10 cellular contexts compared by ENCODE assay signal in the genomic region with DNA sequence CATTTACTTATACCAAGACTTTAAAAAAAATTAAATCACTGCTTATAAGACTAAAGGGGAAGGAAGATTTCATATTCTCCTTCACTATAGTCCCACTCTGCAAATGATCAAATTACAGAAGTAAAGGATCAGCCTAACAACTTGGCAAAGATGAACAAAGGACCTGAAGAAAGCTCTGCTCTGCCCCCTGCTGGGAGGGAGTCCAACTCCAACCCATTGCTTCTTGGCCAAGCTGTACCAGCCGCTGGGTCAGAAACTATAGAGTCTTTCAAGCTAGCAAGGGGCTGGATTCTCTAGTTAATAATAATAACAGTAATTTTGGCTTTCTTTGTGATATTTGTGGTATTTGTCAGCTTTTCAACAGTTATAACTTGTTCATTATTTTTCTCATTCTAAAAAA.
DNase-seq lines count a peak whose midpoint lies in the region; ATAC-seq, FAIRE-seq and TF ChIP-seq lines count a peak whose summit lies in the region.
"Had no signal": no experiment of that assay in that cellular context is flagged by ENCODE, and none has a peak within 500 bp of the region (broad histone marks: within the 10 kb centered on the region; RNA-seq: fewer than 3 reads in every experiment).

No MANE protein-coding gene starts in this region.

- H3K36me3 ChIP-seq in bronchial epithelial cell (ENCODE audit: control insufficient read depth, insufficient read depth, low read length) (no peaks in the 10 kb centered on the region), suprapubic skin (no peaks in the 10 kb centered on the region)
- H3K36me3 ChIP-seq: SJSA1 had no signal

- no peak overlapping the region for H3K27ac ChIP-seq in suprapubic skin
- H3K27ac ChIP-seq: SJSA1 had no signal

- no peaks in the 10 kb centered on the region for H3K4me1 ChIP-seq in suprapubic skin
- H3K4me1 ChIP-seq: SJSA1 had no signal

- 66% methylated on average over 1 of the region's 1 CpG for WGBS in suprapubic skin

- TF ChIP-seq EP300 in suprapubic skin (IDR thresholded peaks at IDR 0.05): no peak

- peak; percentile 84 for TF ChIP-seq CTCF in NB4 (IDR thresholded peaks at IDR 0.05; ENCODE audit: low read depth, low read length)
- peak; percentile 61 for TF ChIP-seq CTCF in bronchial epithelial cell (IDR thresholded peaks at IDR 0.05; ENCODE audit: insufficient read depth, low read length, severe bottlenecking)
- peak in 1 of 2 donors; percentile 37 for TF ChIP-seq CTCF in suprapubic skin (IDR thresholded peaks at IDR 0.05)

- H3K4me3 ChIP-seq in NB4 (ENCODE audit: low read depth, low read length) (no peak overlapping the region), bronchial epithelial cell (ENCODE audit: low read depth, low read length) (no peak overlapping the region), suprapubic skin (no peak overlapping the region)
- H3K4me3 ChIP-seq: lung, SJSA1 had no signal

- H3K27me3 ChIP-seq in bronchial epithelial cell (ENCODE audit: control insufficient read depth, insufficient read depth, low read length): no peaks in the 10 kb centered on the region
- H3K27me3 ChIP-seq in suprapubic skin: no peaks in the 10 kb centered on the region
- H3K27me3 ChIP-seq: SJSA1 had no signal

- ATAC-seq in GM19463 (IDR thresholded peaks at IDR 0.05; ENCODE audit: unreplicated experiment): peak; percentile 69

- peak; percentile 59 for DNase-seq in DMS53 (lab: John Stamatoyannopoulos, UW)
- peak; percentile 62 for DNase-seq in NB4 (ENCODE audit: low read depth)
- DNase-seq in bronchial epithelial cell (ENCODE audit: low read depth): peak; percentile 18
- DNase-seq in mucosa of gallbladder (ENCODE audit: low spot score): peak; percentile 19
- no peak for DNase-seq in ureter (ENCODE audit: low spot score)
- DNase-seq in AG08396 (ENCODE audit: low spot score): no peak
- DNase-seq in suprapubic skin (ENCODE audit: low spot score in 2 of 2): no peak

- H3K9me3 ChIP-seq in suprapubic skin: no peaks in the 10 kb centered on the region
- H3K9me3 ChIP-seq: SJSA1 had no signal

- FAIRE-seq in bronchial epithelial cell (lab: Jason Lieb, UNC): no peak

- TF ChIP-seq POLR2A in NB4 (IDR thresholded peaks at IDR 0.05; ENCODE audit: extremely low read depth, insufficient read length): no peak
- no peak for TF ChIP-seq POLR2A in suprapubic skin (IDR thresholded peaks at IDR 0.05)

Comparison
In these comparisons a context has a peak if more than half of its experiments do, and no peak if none do; other contexts are left out.
1. DNase-seq: peak in DMS53 (single experiment), NB4 (single experiment), bronchial epithelial cell (single experiment) and mucosa of gallbladder (single experiment); none in ureter (single experiment), AG08396 (single experiment) and suprapubic skin (0 of 2).